In the genomic region with DNA sequence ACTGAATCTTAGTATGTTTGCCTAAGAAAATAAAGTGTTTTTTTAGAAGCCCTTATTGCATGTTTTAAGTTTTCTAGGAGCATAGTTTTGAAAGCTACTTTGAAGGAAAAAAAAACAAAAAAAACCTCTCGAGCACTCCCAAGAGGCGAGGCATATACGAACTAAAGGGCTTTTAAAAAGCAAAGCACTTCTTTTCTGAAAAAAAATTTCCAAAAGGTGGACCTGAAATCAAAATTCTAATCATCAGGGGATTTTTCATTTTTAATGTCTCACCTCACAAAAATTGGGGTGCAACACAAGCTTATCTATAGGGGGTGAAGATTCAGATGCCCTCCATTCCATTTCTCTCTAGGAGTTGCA, we compare ENCODE assay signal across 8 cellular contexts. TPM values are rescaled to one million over a fixed set of nuclear protein-coding genes. Genes with fewer than 3 reads are reported as not detected.
DNase-seq lines count a peak whose midpoint lies in the region; ATAC-seq and TF ChIP-seq lines count a peak whose summit lies in the region.

No MANE protein-coding gene starts in this region.

- no CpG with 5 or more reads among the region's 3 CpGs for WGBS in mesendoderm (ENCODE audit: extremely low coverage, insufficient coverage, low lambda C conversion rate)

- H3K27me3 ChIP-seq in mesendoderm (ENCODE audit: insufficient read depth, low read length, poor library complexity), result no peaks in the 10 kb centered on the region

- H3K27me3 Mint-ChIP-seq in brain, result peaks cover 6% of the 10 kb centered on the region

- H3K56ac ChIP-seq in mesendoderm (ENCODE audit: low read length), result peak overlapping the region; percentile 99

- H4K5ac ChIP-seq in mesendoderm (ENCODE audit: low read length), result no peak overlapping the region

- H3K4me2 ChIP-seq in mesendoderm (ENCODE audit: low read length), result peak overlapping the region; percentile 40

- H3K36me3 Mint-ChIP-seq in brain, result peaks cover 42% of the 10 kb centered on the region

- no peak overlapping the region for H4K8ac ChIP-seq in mesendoderm (ENCODE audit: low read depth, low read length)

- H3K4me1 Mint-ChIP-seq in brain, result peaks cover 54% of the 10 kb centered on the region

- no peak for DNase-seq in AG09309 (ENCODE audit: low read depth)
- DNase-seq in mesendoderm, result no peak
- no peak for DNase-seq in GOT3 (lab: John Stamatoyannopoulos, UW)
- no peak for DNase-seq in GM19238 (ENCODE audit: insufficient read length, low spot score)
- DNase-seq in posterior vena cava (ENCODE audit: low spot score), result no peak

- intact Hi-C loops in posterior vena cava (cut with DNase I), result no loop called here

- H3K9ac ChIP-seq in mesendoderm (ENCODE audit: low read length), result peak overlapping the region; percentile 97

- H2BK15ac ChIP-seq in mesendoderm (replicated peaks; ENCODE audit: low read depth), result no peak overlapping the region

- peak overlapping the region; percentile 81 for H3K27ac ChIP-seq in mesendoderm (ENCODE audit: low read depth, low read length)

- no peak overlapping the region for H2AK5ac ChIP-seq in mesendoderm (ENCODE audit: low read length)

- no peak overlapping the region for H2BK120ac ChIP-seq in mesendoderm (ENCODE audit: low read depth, low read length)

- H3K4me1 ChIP-seq in mesendoderm (ENCODE audit: control insufficient read depth, low read depth, low read length), result peaks cover 2% of the 10 kb centered on the region

- H3K23ac ChIP-seq in mesendoderm (ENCODE audit: low read length), result no peak overlapping the region

- peak overlapping the region; percentile 92 to 99 (median 99) for H3K4me3 Mint-ChIP-seq in brain

- peaks cover 2% of the 10 kb centered on the region for H3K79me2 ChIP-seq in mesendoderm (ENCODE audit: control insufficient read depth, insufficient read depth, low read length)

- TF ChIP-seq CTCF in AG09309 (IDR thresholded peaks at IDR 0.05; ENCODE audit: control insufficient read depth, insufficient read depth, low read depth, low read length, missing control alignments), result peak; percentile 15
- peak; percentile 18 to 55 for TF ChIP-seq CTCF in brain (conservative IDR thresholded peaks at IDR 0.05)

- peak; percentile 4 for ATAC-seq in HG03064 (IDR thresholded peaks at IDR 0.05; ENCODE audit: low read depth, unreplicated experiment)
- ATAC-seq in GM21737 (IDR thresholded peaks at IDR 0.05; ENCODE audit: unreplicated experiment), result no peak

- H3K4me3 ChIP-seq in AG09309 (ENCODE audit: control insufficient read depth, low read depth, low read length), result peak overlapping the region; percentile 87
- peak overlapping the region; percentile 67 for H3K4me3 ChIP-seq in mesendoderm (ENCODE audit: low read length)

- peak overlapping the region; percentile 97 to 100 (median 100) for H3K27ac Mint-ChIP-seq in brain

- peak overlapping the region; percentile 72 for H3K4ac ChIP-seq in mesendoderm (ENCODE audit: low read depth, low read length)

- peak overlapping the region; percentile 57 for H3K18ac ChIP-seq in mesendoderm (ENCODE audit: low read length)

- no peaks in the 10 kb centered on the region for H3K9me3 Mint-ChIP-seq in brain

- peaks cover 2% of the 10 kb centered on the region for H3K36me3 ChIP-seq in mesendoderm (ENCODE audit: control insufficient read depth, insufficient read depth, low read length)

- peaks cover 2% of the 10 kb centered on the region for H3K79me1 ChIP-seq in mesendoderm (ENCODE audit: low read length)

- no peak overlapping the region for H2BK5ac ChIP-seq in mesendoderm (ENCODE audit: low read length)

RNA-seq across cellular contexts. Expression of gene GLMN, which starts 0.6 kb away (rescaled TPM):
- 3.7 TPM for polyA plus RNA-seq in brain (ENCODE audit: insufficient read depth, low read depth, low replicate concordance)
- 28.0 TPM for polyA plus RNA-seq in mesendoderm (2013, experiment 1 of 2)
- polyA plus RNA-seq in mesendoderm (2013, experiment 2 of 2), result 28.2 TPM
- total RNA-seq in posterior vena cava, result 10 to 100 TPM in 1 of 2 donors, 1 to 10 TPM in 1; 9.0 to 10.3 TPM

RNA-seq across cellular contexts. Expression of gene RPAP2, which starts 0.7 kb away (rescaled TPM):
- polyA plus RNA-seq in brain (ENCODE audit: insufficient read depth, low read depth, low replicate concordance), result 6.8 TPM
- 17.0 TPM for polyA plus RNA-seq in mesendoderm (2013, experiment 1 of 2)
- polyA plus RNA-seq in mesendoderm (2013, experiment 2 of 2), result 15.4 TPM
- 10 to 100 TPM; 36.6 to 38.1 TPM for total RNA-seq in posterior vena cava
